3 cellular contexts compared by ENCODE assay signal in the genomic region with DNA sequence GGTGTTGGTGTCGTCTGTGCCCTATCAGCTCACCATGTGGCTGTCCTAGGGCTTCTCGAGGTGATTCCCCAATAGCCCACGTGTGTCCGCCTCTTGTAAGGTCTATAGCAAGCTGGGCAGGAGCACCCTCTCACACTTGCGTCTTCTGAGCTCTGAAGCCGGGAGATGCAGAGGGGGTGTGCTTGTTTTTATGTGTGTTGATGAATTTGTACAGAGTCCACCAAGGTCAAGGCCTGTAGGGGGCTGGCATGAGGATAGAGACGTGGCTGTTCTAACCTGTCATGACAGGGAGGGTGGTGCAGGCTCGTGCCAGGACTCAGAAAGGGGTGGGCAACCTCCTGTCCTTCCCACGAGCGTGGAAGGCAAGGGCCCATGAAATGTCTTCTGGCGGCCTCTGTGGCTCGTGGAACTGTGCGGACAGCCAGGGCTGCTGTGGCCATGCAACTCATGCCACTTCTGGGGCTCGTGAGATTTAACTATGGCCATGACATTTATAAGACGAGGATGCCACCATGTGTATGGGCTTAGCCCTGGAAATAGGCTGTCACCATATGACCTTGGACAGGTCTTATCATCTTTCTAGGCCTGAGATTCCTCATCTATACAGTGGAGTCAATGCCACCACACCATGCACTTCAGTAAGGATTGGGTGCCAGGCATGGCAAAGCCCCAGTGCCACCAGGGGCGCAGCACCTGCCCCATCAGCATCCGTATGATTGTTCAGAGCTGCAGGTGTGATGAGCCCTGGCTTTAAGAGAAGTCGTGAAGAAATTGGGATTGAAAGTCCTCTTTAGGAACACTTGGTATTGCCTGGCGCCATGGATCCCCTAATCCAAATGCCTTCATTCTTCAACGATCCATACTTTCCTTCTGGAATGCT.
A peak's percentile ranks its signal among the peaks of the same experiment; 100 is the strongest.
TF ChIP-seq lines count a peak whose summit lies in the region.

No MANE protein-coding gene starts in this region.

TF ChIP-seq in SK-N-SH, 30 proteins besides CTCF, POLR2A, EP300 and RAD21 (continues in another document):
- no peak for TF ChIP-seq ELF1 (IDR thresholded peaks at IDR 0.05)
- no peak for TF ChIP-seq EZH2phosphoT487 (IDR thresholded peaks at IDR 0.05; ENCODE audit: borderline replicate concordance, low read depth)
- no peak for TF ChIP-seq FOXJ3 (CRISPR knock-in tag; IDR thresholded peaks at IDR 0.05)
- TF ChIP-seq JUND (IDR thresholded peaks at IDR 0.05): no peak
- TF ChIP-seq, protein P1, sequence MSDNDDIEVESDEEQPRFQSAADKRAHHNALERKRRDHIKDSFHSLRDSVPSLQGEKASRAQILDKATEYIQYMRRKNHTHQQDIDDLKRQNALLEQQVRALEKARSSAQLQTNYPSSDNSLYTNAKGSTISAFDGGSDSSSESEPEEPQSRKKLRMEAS (IDR thresholded peaks at IDR 0.05; ENCODE audit: low read depth): no peak
- TF ChIP-seq, protein P2, sequence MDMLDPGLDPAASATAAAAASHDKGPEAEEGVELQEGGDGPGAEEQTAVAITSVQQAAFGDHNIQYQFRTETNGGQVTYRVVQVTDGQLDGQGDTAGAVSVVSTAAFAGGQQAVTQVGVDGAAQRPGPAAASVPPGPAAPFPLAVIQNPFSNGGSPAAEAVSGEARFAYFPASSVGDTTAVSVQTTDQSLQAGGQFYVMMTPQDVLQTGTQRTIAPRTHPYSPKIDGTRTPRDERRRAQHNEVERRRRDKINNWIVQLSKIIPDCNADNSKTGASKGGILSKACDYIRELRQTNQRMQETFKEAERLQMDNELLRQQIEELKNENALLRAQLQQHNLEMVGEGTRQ (IDR thresholded peaks at IDR 0.05; ENCODE audit: borderline replicate concordance, low read depth, low read length): no peak
- TF ChIP-seq NFIC (IDR thresholded peaks at IDR 0.05; ENCODE audit: borderline replicate concordance): no peak
- TF ChIP-seq RCOR1 (IDR thresholded peaks at IDR 0.05; ENCODE audit: low read length): no peak
- TF ChIP-seq TCF12 (IDR thresholded peaks at IDR 0.05): no peak
- TF ChIP-seq SMC3 (IDR thresholded peaks at IDR 0.05; ENCODE audit: low read depth, low read length): no peak
- TF ChIP-seq CHD2 (IDR thresholded peaks at IDR 0.05; ENCODE audit: low read length, partially characterized antibody): no peak
- no peak for TF ChIP-seq RXRA (IDR thresholded peaks at IDR 0.05; ENCODE audit: borderline replicate concordance, low read depth)
- no peak for TF ChIP-seq TAF1 (IDR thresholded peaks at IDR 0.05; ENCODE audit: borderline replicate concordance, low read depth, low read length)
- TF ChIP-seq, protein P3, sequence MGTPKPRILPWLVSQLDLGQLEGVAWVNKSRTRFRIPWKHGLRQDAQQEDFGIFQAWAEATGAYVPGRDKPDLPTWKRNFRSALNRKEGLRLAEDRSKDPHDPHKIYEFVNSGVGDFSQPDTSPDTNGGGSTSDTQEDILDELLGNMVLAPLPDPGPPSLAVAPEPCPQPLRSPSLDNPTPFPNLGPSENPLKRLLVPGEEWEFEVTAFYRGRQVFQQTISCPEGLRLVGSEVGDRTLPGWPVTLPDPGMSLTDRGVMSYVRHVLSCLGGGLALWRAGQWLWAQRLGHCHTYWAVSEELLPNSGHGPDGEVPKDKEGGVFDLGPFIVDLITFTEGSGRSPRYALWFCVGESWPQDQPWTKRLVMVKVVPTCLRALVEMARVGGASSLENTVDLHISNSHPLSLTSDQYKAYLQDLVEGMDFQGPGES (IDR thresholded peaks at IDR 0.05; ENCODE audit: low read depth, low read length): no peak
- TF ChIP-seq FOXM1 (IDR thresholded peaks at IDR 0.05; ENCODE audit: low read depth): no peak
- no peak for TF ChIP-seq SIN3A (IDR thresholded peaks at IDR 0.05; ENCODE audit: borderline replicate concordance, low read depth, low read length)
- no peak for TF ChIP-seq YY1 (IDR thresholded peaks at IDR 0.05; ENCODE audit: low read depth)
- no peak for TF ChIP-seq GABPA (IDR thresholded peaks at IDR 0.05; ENCODE audit: low read depth)

TF ChIP-seq in SK-N-SH treated with all-trans-retinoic acid at 6 μM for 48 hours, 23 proteins besides CTCF, POLR2A, EP300 and RAD21:
- TF ChIP-seq ARNTL (CRISPR knock-in tag; IDR thresholded peaks at IDR 0.05; ENCODE audit: borderline replicate concordance, low read depth) (no peak), ISL1 (CRISPR knock-in tag; IDR thresholded peaks at IDR 0.05) (no peak), ESRRG (CRISPR knock-in tag; IDR thresholded peaks at IDR 0.05) (no peak), BACH2 (CRISPR knock-in tag; IDR thresholded peaks at IDR 0.05; ENCODE audit: borderline replicate concordance) (no peak), ZFP30 (CRISPR knock-in tag; IDR thresholded peaks at IDR 0.05) (no peak), ZNF70 (CRISPR knock-in tag; IDR thresholded peaks at IDR 0.05) (no peak), ZC3H10 (CRISPR knock-in tag; IDR thresholded peaks at IDR 0.05) (no peak)
- TF ChIP-seq, protein P4, sequence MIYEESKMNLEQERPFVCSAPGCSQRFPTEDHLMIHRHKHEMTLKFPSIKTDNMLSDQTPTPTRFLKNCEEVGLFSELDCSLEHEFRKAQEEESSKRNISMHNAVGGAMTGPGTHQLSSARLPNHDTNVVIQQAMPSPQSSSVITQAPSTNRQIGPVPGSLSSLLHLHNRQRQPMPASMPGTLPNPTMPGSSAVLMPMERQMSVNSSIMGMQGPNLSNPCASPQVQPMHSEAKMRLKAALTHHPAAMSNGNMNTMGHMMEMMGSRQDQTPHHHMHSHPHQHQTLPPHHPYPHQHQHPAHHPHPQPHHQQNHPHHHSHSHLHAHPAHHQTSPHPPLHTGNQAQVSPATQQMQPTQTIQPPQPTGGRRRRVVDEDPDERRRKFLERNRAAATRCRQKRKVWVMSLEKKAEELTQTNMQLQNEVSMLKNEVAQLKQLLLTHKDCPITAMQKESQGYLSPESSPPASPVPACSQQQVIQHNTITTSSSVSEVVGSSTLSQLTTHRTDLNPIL (CRISPR knock-in tag; IDR thresholded peaks at IDR 0.05; ENCODE audit: low read depth): no peak

TF ChIP-seq in HepG2, 621 proteins besides CTCF, POLR2A, EP300 and RAD21:
- TF ChIP-seq RXRB (CRISPR knock-in tag; IDR thresholded peaks at IDR 0.05; ENCODE audit: borderline replicate concordance): no peak
- TF ChIP-seq NKX3-1 (CRISPR knock-in tag; IDR thresholded peaks at IDR 0.05): no peak
- no peak for TF ChIP-seq PTBP1 (IDR thresholded peaks at IDR 0.05; ENCODE audit: low read depth, low read length, poor library complexity, severe bottlenecking)
- peak; percentile 9; the same call in 1 of the 2 replicates for TF ChIP-seq ZNF543 (CRISPR knock-in tag; IDR thresholded peaks at IDR 0.05)
- 0 out of 2 replicates have a peak, but pooled peaks have one; percentile 4 for TF ChIP-seq ZNF34 (CRISPR knock-in tag; IDR thresholded peaks at IDR 0.05; ENCODE audit: borderline replicate concordance)
- TF ChIP-seq, protein P5, sequence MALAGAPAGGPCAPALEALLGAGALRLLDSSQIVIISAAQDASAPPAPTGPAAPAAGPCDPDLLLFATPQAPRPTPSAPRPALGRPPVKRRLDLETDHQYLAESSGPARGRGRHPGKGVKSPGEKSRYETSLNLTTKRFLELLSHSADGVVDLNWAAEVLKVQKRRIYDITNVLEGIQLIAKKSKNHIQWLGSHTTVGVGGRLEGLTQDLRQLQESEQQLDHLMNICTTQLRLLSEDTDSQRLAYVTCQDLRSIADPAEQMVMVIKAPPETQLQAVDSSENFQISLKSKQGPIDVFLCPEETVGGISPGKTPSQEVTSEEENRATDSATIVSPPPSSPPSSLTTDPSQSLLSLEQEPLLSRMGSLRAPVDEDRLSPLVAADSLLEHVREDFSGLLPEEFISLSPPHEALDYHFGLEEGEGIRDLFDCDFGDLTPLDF (CRISPR knock-in tag; IDR thresholded peaks at IDR 0.05): 0 out of 2 replicates have a peak, but pooled peaks have one; percentile 17
